ENCODE assay signal across 19 cellular contexts in the genomic region with DNA sequence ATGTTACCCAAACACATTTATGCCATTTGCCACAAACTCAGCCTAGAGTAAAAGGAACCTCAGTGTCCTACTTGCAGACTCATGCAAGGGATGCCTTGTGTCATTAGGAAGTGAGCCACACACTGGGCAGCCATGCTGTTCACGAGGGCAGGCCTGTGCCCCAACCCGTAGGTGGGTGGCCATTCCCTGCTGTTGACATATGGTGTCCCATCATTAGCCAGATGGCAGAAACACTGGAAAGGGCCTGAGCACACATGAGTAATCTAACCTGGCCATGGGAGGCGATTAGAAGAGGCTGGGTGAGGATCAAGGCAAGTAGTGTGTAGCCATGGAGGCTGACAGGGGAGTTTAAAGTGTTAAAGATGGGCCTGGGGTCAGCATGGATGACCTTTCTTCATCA.
"Had no signal": no experiment of that assay in that cellular context is flagged by ENCODE, and none has a peak within 500 bp of the region (broad histone marks: within the 10 kb centered on the region; RNA-seq: fewer than 3 reads in every experiment).

No MANE protein-coding gene starts in this region.

- H3K27ac ChIP-seq: ascending aorta, esophagus squamous epithelium, prostate gland, right atrium auricular region, suprapubic skin, transverse colon had no signal

- H3K4me3 Mint-ChIP-seq: activated CD4-positive, alpha-beta T cell treated with anti-CD3 and anti-CD28 coated beads, Interleukin-2, amount 10 ng/mL, durations not matched to agents 7 days and 5 days; activated naive CD4-positive, alpha-beta T cell treated with anti-CD3 and anti-CD28 coated beads, Interleukin-2, amount 50 U/mL, for 24 hours; effector memory CD8-positive, alpha-beta T cell; naive B cell; neural crest cell; stimulated activated naive CD8-positive, alpha-beta T cell treated with anti-CD3 and anti-CD28 coated beads, Interleukin-15, Interleukin-2, amounts not matched to agents 100 ng/mL and 50 ng/mL, for 24 hours had no signal

- H3K36me3 Mint-ChIP-seq: activated naive CD4-positive, alpha-beta T cell treated with anti-CD3 and anti-CD28 coated beads, Interleukin-2, amount 50 U/mL, for 24 hours; naive B cell had no signal

- H3K27ac Mint-ChIP-seq: activated CD4-positive, alpha-beta T cell treated with anti-CD3 and anti-CD28 coated beads, Interleukin-2, amount 10 ng/mL, durations not matched to agents 7 days and 5 days; activated naive CD4-positive, alpha-beta T cell treated with anti-CD3 and anti-CD28 coated beads, Interleukin-2, amount 50 U/mL, for 24 hours; effector memory CD8-positive, alpha-beta T cell; naive B cell; stimulated activated naive CD8-positive, alpha-beta T cell treated with anti-CD3 and anti-CD28 coated beads, Interleukin-15, Interleukin-2, amounts not matched to agents 100 ng/mL and 50 ng/mL, for 24 hours had no signal

- H3K4me1 Mint-ChIP-seq: activated naive CD4-positive, alpha-beta T cell treated with anti-CD3 and anti-CD28 coated beads, Interleukin-2, amount 50 U/mL, for 24 hours had no signal

- H3K27me3 ChIP-seq: ascending aorta, esophagus squamous epithelium, right atrium auricular region, suprapubic skin, transverse colon had no signal

- H3K4me1 ChIP-seq: ascending aorta, esophagus squamous epithelium, prostate gland, right atrium auricular region, suprapubic skin, transverse colon had no signal

- DNase-seq: activated CD4-positive, alpha-beta T cell treated with anti-CD3 and anti-CD28 coated beads, Interleukin-2, amount 10 ng/mL, durations not matched to agents 7 days and 5 days; activated CD8-positive, alpha-beta memory T cell treated with anti-CD3 and anti-CD28 coated beads, Interleukin-2, amount 50 U/mL, for 4 hours; activated effector memory CD4-positive, alpha-beta T cell treated with anti-CD3 and anti-CD28 coated beads, Interleukin-2, amount 50 U/mL, for 16 hours; activated T-cell treated with anti-CD3 and anti-CD28 coated beads, Interleukin-2, amount 50 U/mL, for 48 hours; dermis blood vessel endothelial cell; effector memory CD8-positive, alpha-beta T cell; esophagus squamous epithelium; mesenchymal stem cell; mucosa of descending colon; naive B cell; stimulated activated CD4-positive, alpha-beta T cell treated with anti-CD3 and anti-CD28 coated beads, Interleukin-2, amount 100 ng/mL, for 24 hours; transverse colon had no signal

- H3K9me3 Mint-ChIP-seq: activated CD4-positive, alpha-beta T cell treated with anti-CD3 and anti-CD28 coated beads, Interleukin-2, amount 10 ng/mL, durations not matched to agents 7 days and 5 days; activated naive CD4-positive, alpha-beta T cell treated with anti-CD3 and anti-CD28 coated beads, Interleukin-2, amount 50 U/mL, for 24 hours; effector memory CD8-positive, alpha-beta T cell; naive B cell; neural crest cell; stimulated activated naive CD8-positive, alpha-beta T cell treated with anti-CD3 and anti-CD28 coated beads, Interleukin-15, Interleukin-2, amounts not matched to agents 100 ng/mL and 50 ng/mL, for 24 hours had no signal

- H3K27me3 Mint-ChIP-seq: stimulated activated naive CD8-positive, alpha-beta T cell treated with anti-CD3 and anti-CD28 coated beads, Interleukin-15, Interleukin-2, amounts not matched to agents 100 ng/mL and 50 ng/mL, for 24 hours had no signal

- H3K9me3 ChIP-seq: ascending aorta, esophagus squamous epithelium, mucosa of descending colon, prostate gland, right atrium auricular region, suprapubic skin, transverse colon had no signal
